ENCODE assay signal across 32 cellular contexts in genomic region chr18:35507192-35507591, GRCh38.
"Had no signal": no experiment of that assay in that cellular context is flagged by ENCODE, and none has a peak within 500 bp of the region (broad histone marks: within the 10 kb centered on the region; RNA-seq: fewer than 3 reads in every experiment).

No MANE protein-coding gene starts in this region.

- H3K27me3 Mint-ChIP-seq: activated naive CD8-positive, alpha-beta T cell treated with anti-CD3 and anti-CD28 coated beads, Interleukin-2, amount 50 U/mL, for 24 hours had no signal

- H3K36me3 Mint-ChIP-seq: activated CD4-positive, alpha-beta memory T cell treated with anti-CD3 and anti-CD28 coated beads for 36 hours; activated naive CD4-positive, alpha-beta T cell treated with anti-CD3 and anti-CD28 coated beads, Interleukin-2, amount 50 U/mL, for 24 hours; immature natural killer cell; naive thymus-derived CD4-positive, alpha-beta T cell had no signal

- ATAC-seq: activated naive CD8-positive, alpha-beta T cell treated with anti-CD3 and anti-CD28 coated beads, Interleukin-2, amount 50 U/mL, for 24 hours; activated T-cell treated with anti-CD3 and anti-CD28 coated beads, Interleukin-2, amount 50 U/mL, for 4 hours; naive thymus-derived CD4-positive, alpha-beta T cell; pancreas had no signal

- H3K4me3 Mint-ChIP-seq: activated CD4-positive, alpha-beta memory T cell treated with anti-CD3 and anti-CD28 coated beads for 36 hours; activated CD4-positive, alpha-beta T cell treated with anti-CD3 and anti-CD28 coated beads, Interleukin-2, amount 10 ng/mL, durations not matched to agents 24 days and 14 days; activated naive CD4-positive, alpha-beta T cell treated with anti-CD3 and anti-CD28 coated beads, Interleukin-2, amount 50 U/mL, for 24 hours; activated naive CD8-positive, alpha-beta T cell treated with anti-CD3 and anti-CD28 coated beads, Interleukin-2, amount 50 U/mL, for 24 hours; activated T-cell treated with anti-CD3 and anti-CD28 coated beads, Interleukin-2, amount 50 U/mL, for 4 hours; central memory CD8-positive, alpha-beta T cell; immature natural killer cell; naive thymus-derived CD4-positive, alpha-beta T cell; T-helper 1 cell treated with Interleukin-12 subunit alpha and Interleukin-12 subunit beta and Interleukin-4 antibody, amounts not matched to agents 30 μg/mL and 1 μg/mL, for 36 hours had no signal

- H3K27ac ChIP-seq: prostate gland, tibial nerve, VCaP had no signal

- H3K36me3 ChIP-seq: breast epithelium, pancreas, prostate gland, tibial nerve had no signal

- H3K4me3 ChIP-seq: breast epithelium, pancreas, prostate gland, tibial nerve had no signal

- H3K27me3 ChIP-seq: breast epithelium, pancreas, tibial nerve had no signal

- H3K4me1 ChIP-seq: breast epithelium, prostate gland, tibial nerve had no signal

- FAIRE-seq: endometrium, kidney, pancreas, TTC549 had no signal

- DNase-seq: activated CD4-positive, alpha-beta memory T cell treated with anti-CD3 and anti-CD28 coated beads for 36 hours; activated CD4-positive, alpha-beta T cell treated with anti-CD3 and anti-CD28 coated beads, Interleukin-2, amount 10 ng/mL, durations not matched to agents 24 days and 14 days; activated CD4-positive, CD25-positive, alpha-beta regulatory T cell treated with anti-CD3 and anti-CD28 coated beads, Interleukin-2, amount 50 U/mL, for 72 hours; activated naive CD8-positive, alpha-beta T cell treated with anti-CD3 and anti-CD28 coated beads, Interleukin-2, amount 50 U/mL, for 24 hours; activated T-cell treated with anti-CD3 and anti-CD28 coated beads, Interleukin-2, amount 50 U/mL, for 4 hours; dermis blood vessel endothelial cell; effector CD4-positive, alpha-beta T cell; erythroblast; foreskin fibroblast; hypothalamus; immature natural killer cell; kidney; left colon; midbrain; naive thymus-derived CD4-positive, alpha-beta T cell; pancreas; retina; stimulated activated CD4-positive, alpha-beta T cell treated with anti-CD3 and anti-CD28 coated beads, Interleukin-15, amount 100 ng/mL, for 24 hours; stimulated activated CD4-positive, alpha-beta T cell treated with anti-CD3 and anti-CD28 coated beads, Interleukin-2, amount 100 ng/mL, for 24 hours; stimulated activated naive CD4-positive, alpha-beta T cell treated with Interleukin-2 at 50 U/mL for 16 hours; SW 1271; T-helper 9 cell had no signal

- H3K9me3 ChIP-seq: breast epithelium, pancreas, prostate gland, tibial nerve had no signal

- H3K9me3 Mint-ChIP-seq: activated CD4-positive, alpha-beta memory T cell treated with anti-CD3 and anti-CD28 coated beads for 36 hours; activated CD4-positive, alpha-beta T cell treated with anti-CD3 and anti-CD28 coated beads, Interleukin-2, amount 10 ng/mL, durations not matched to agents 24 days and 14 days; activated naive CD4-positive, alpha-beta T cell treated with anti-CD3 and anti-CD28 coated beads, Interleukin-2, amount 50 U/mL, for 24 hours; activated naive CD8-positive, alpha-beta T cell treated with anti-CD3 and anti-CD28 coated beads, Interleukin-2, amount 50 U/mL, for 24 hours; activated T-cell treated with anti-CD3 and anti-CD28 coated beads, Interleukin-2, amount 50 U/mL, for 4 hours; activated T-helper 2 cell treated with anti-CD3 and anti-CD28 coated beads, Interferon-gamma antibody, Interleukin-2, Interleukin-4, amounts not matched to agents 10 μg/mL and 5 μg/mL and 100 μg/mL, durations not matched to agents 14 hours and 24 hours and 36 hours; central memory CD8-positive, alpha-beta T cell; immature natural killer cell; T-helper 1 cell treated with Interleukin-12 subunit alpha and Interleukin-12 subunit beta and Interleukin-4 antibody, amounts not matched to agents 30 μg/mL and 1 μg/mL, for 36 hours had no signal

- H3K4me1 Mint-ChIP-seq: activated CD4-positive, alpha-beta T cell treated with anti-CD3 and anti-CD28 coated beads, Interleukin-2, amount 10 ng/mL, durations not matched to agents 24 days and 14 days; activated naive CD4-positive, alpha-beta T cell treated with anti-CD3 and anti-CD28 coated beads, Interleukin-2, amount 50 U/mL, for 24 hours; central memory CD8-positive, alpha-beta T cell; immature natural killer cell had no signal

- H3K27ac Mint-ChIP-seq: activated CD4-positive, alpha-beta memory T cell treated with anti-CD3 and anti-CD28 coated beads for 36 hours; activated CD4-positive, alpha-beta T cell treated with anti-CD3 and anti-CD28 coated beads, Interleukin-2, amount 10 ng/mL, durations not matched to agents 24 days and 14 days; activated naive CD4-positive, alpha-beta T cell treated with anti-CD3 and anti-CD28 coated beads, Interleukin-2, amount 50 U/mL, for 24 hours; activated naive CD8-positive, alpha-beta T cell treated with anti-CD3 and anti-CD28 coated beads, Interleukin-2, amount 50 U/mL, for 24 hours; activated T-helper 2 cell treated with anti-CD3 and anti-CD28 coated beads, Interferon-gamma antibody, Interleukin-2, Interleukin-4, amounts not matched to agents 10 μg/mL and 5 μg/mL and 100 μg/mL, durations not matched to agents 14 hours and 24 hours and 36 hours; immature natural killer cell; naive thymus-derived CD4-positive, alpha-beta T cell; T-helper 1 cell treated with Interleukin-12 subunit alpha and Interleukin-12 subunit beta and Interleukin-4 antibody, amounts not matched to agents 30 μg/mL and 1 μg/mL, for 36 hours had no signal
